3 cellular contexts compared by ENCODE assay signal in the genomic region with DNA sequence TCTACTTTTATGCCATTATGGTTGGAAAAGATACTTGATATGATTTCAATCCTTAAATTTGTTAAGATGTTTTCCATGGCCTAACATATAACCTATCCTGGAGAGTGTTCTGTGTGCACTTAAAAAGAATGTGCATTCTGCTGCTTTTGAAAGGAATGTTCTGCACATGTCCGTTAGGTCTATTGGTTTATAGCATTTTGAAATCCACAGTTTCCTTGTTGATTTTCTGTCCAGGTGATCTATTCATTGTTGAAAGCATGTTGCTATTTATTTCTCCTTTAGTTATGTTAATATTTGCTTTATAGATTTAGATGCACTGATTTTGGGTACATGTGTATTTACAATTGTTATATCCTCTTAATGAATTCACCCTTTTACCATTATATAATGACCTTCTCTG.
TF ChIP-seq lines count a peak whose summit lies in the region.

No MANE protein-coding gene starts in this region.

TF ChIP-seq in liver, 16 proteins besides CTCF, POLR2A, EP300 and RAD21:
- TF ChIP-seq, protein P1, sequence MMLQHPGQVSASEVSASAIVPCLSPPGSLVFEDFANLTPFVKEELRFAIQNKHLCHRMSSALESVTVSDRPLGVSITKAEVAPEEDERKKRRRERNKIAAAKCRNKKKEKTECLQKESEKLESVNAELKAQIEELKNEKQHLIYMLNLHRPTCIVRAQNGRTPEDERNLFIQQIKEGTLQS (IDR thresholded peaks at IDR 0.05), result no peak
- TF ChIP-seq SP1 (IDR thresholded peaks at IDR 0.05) (no peak), FOXA1 (IDR thresholded peaks at IDR 0.05) (peak; percentile 51), HNF4A (conservative IDR thresholded peaks at IDR 0.05) (peak in 1 of 2 donors; percentile 21), YY1 (IDR thresholded peaks at IDR 0.05) (peak; percentile 13), GABPA (IDR thresholded peaks at IDR 0.05 in 1 of 2, conservative IDR thresholded peaks at IDR 0.05 in 1 of 2) (no peak), FOXA2 (IDR thresholded peaks at IDR 0.05) (peak; percentile 89), TAF1 (conservative IDR thresholded peaks at IDR 0.05) (no peak), EGR1 (IDR thresholded peaks at IDR 0.05; ENCODE audit: low read depth in 2 of 2) (no peak), HNF4G (IDR thresholded peaks at IDR 0.05) (no peak), JUND (IDR thresholded peaks at IDR 0.05) (no peak), RXRA (IDR thresholded peaks at IDR 0.05) (peak in 1 of 2 donors; percentile 37), NR2F2 (IDR thresholded peaks at IDR 0.05) (no peak)
- TF ChIP-seq, protein P2, sequence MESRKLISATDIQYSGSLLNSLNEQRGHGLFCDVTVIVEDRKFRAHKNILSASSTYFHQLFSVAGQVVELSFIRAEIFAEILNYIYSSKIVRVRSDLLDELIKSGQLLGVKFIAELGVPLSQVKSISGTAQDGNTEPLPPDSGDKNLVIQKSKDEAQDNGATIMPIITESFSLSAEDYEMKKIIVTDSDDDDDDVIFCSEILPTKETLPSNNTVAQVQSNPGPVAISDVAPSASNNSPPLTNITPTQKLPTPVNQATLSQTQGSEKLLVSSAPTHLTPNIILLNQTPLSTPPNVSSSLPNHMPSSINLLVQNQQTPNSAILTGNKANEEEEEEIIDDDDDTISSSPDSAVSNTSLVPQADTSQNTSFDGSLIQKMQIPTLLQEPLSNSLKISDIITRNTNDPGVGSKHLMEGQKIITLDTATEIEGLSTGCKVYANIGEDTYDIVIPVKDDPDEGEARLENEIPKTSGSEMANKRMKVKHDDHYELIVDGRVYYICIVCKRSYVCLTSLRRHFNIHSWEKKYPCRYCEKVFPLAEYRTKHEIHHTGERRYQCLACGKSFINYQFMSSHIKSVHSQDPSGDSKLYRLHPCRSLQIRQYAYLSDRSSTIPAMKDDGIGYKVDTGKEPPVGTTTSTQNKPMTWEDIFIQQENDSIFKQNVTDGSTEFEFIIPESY (IDR thresholded peaks at IDR 0.05), result no peak
- TF ChIP-seq, protein P3, sequence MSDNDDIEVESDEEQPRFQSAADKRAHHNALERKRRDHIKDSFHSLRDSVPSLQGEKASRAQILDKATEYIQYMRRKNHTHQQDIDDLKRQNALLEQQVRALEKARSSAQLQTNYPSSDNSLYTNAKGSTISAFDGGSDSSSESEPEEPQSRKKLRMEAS (IDR thresholded peaks at IDR 0.05), result no peak
- TF ChIP-seq, protein P4, sequence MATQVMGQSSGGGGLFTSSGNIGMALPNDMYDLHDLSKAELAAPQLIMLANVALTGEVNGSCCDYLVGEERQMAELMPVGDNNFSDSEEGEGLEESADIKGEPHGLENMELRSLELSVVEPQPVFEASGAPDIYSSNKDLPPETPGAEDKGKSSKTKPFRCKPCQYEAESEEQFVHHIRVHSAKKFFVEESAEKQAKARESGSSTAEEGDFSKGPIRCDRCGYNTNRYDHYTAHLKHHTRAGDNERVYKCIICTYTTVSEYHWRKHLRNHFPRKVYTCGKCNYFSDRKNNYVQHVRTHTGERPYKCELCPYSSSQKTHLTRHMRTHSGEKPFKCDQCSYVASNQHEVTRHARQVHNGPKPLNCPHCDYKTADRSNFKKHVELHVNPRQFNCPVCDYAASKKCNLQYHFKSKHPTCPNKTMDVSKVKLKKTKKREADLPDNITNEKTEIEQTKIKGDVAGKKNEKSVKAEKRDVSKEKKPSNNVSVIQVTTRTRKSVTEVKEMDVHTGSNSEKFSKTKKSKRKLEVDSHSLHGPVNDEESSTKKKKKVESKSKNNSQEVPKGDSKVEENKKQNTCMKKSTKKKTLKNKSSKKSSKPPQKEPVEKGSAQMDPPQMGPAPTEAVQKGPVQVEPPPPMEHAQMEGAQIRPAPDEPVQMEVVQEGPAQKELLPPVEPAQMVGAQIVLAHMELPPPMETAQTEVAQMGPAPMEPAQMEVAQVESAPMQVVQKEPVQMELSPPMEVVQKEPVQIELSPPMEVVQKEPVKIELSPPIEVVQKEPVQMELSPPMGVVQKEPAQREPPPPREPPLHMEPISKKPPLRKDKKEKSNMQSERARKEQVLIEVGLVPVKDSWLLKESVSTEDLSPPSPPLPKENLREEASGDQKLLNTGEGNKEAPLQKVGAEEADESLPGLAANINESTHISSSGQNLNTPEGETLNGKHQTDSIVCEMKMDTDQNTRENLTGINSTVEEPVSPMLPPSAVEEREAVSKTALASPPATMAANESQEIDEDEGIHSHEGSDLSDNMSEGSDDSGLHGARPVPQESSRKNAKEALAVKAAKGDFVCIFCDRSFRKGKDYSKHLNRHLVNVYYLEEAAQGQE (IDR thresholded peaks at IDR 0.05), result no peak

TF ChIP-seq in HepG2, 621 proteins besides CTCF, POLR2A, EP300 and RAD21:
- no peak for TF ChIP-seq PAX8 (CRISPR knock-in tag; IDR thresholded peaks at IDR 0.05; ENCODE audit: borderline replicate concordance)
- no peak for TF ChIP-seq RBAK (CRISPR knock-in tag; IDR thresholded peaks at IDR 0.05)
- no peak for TF ChIP-seq TAF1 (CRISPR knock-in tag; IDR thresholded peaks at IDR 0.05)
- TF ChIP-seq SIX1 (CRISPR knock-in tag; IDR thresholded peaks at IDR 0.05; ENCODE audit: borderline replicate concordance), result no peak

TF ChIP-seq in H1, 55 proteins besides CTCF, POLR2A, EP300 and RAD21:
- no peak for TF ChIP-seq CEBPB (IDR thresholded peaks at IDR 0.05; ENCODE audit: low read depth, low read length)
- no peak for TF ChIP-seq TEAD4 (IDR thresholded peaks at IDR 0.05; ENCODE audit: low read depth, low read length)
- TF ChIP-seq RXRA (IDR thresholded peaks at IDR 0.05; ENCODE audit: insufficient read depth, low read depth, low read length), result no peak
- TF ChIP-seq BCL11A (IDR thresholded peaks at IDR 0.05; ENCODE audit: low read depth in 2 of 2, low read length in 2 of 2), result no peak
- no peak for TF ChIP-seq SAP30 (IDR thresholded peaks at IDR 0.05; ENCODE audit: insufficient read depth, insufficient replicate concordance, low read length)
- no peak for TF ChIP-seq RBBP5 (IDR thresholded peaks at IDR 0.05; ENCODE audit: borderline replicate concordance, low read depth, low read length)
- no peak for TF ChIP-seq NRF1 (IDR thresholded peaks at IDR 0.05; ENCODE audit: low read depth, low read length)
